In the genomic region with DNA sequence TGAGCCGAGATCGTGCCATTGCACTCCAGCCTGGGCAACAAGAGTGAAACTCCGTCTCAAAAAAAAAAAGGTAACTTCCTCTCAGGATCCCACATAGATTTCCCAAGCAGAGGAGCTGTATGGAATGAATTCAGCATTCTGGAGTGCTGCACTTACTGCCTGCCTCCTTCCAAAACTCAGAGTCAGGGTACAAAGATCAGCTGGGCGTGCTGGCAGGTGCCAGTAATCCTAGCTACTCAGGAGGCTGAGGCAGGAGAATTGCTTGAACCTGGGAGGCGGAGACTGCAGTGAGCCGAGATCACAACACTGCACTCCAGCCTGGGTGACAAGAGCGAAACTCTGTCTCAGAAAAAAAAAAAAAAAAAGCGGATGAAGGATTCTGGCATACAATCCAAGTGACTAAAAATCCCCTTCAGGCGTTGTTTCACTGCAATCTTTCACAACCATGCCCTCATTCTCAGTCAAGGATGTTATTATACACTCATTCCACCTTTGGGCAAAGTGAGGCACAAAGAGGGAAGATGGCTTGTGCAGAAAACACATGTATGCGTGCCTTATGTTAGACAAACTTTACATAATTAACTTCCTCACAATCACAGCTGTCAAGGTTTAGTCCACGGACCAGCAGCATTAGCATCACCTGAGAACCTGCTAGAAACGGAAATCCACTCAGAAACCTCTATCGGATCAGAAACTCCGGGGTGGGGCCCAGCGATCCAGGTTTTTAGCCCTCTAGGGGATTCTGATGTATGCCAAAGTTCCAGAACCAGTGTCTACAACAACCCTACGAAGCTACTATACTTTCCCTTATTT, we compare ENCODE assay signal across 13 cellular contexts. TPM values are rescaled to one million over a fixed set of nuclear protein-coding genes. Genes with fewer than 3 reads are reported as not detected.
A peak's percentile ranks its signal among the peaks of the same experiment; 100 is the strongest.
DNase-seq lines count a peak whose midpoint lies in the region; ATAC-seq, FAIRE-seq and TF ChIP-seq lines count a peak whose summit lies in the region.
"Had no signal": no experiment of that assay in that cellular context is flagged by ENCODE, and none has a peak within 500 bp of the region (broad histone marks: within the 10 kb centered on the region; RNA-seq: fewer than 3 reads in every experiment).

No MANE protein-coding gene starts in this region.

- no peak overlapping the region for H2BK20ac ChIP-seq in IMR-90 (ENCODE audit: low read depth, low read length)

- H3K36me3 Mint-ChIP-seq in activated CD8-positive, alpha-beta T cell treated with anti-CD3 and anti-CD28 coated beads, Interleukin-2, amount 10 ng/mL, durations not matched to agents 7 days and 5 days (ENCODE audit: low read depth): peaks cover 24% of the 10 kb centered on the region

- H2AK9ac ChIP-seq in IMR-90 (replicated peaks; ENCODE audit: low read depth, low read length, poor library complexity): peak overlapping the region; percentile 66

- peak overlapping the region; percentile 8 for H3K4me3 Mint-ChIP-seq in activated CD8-positive, alpha-beta T cell treated with anti-CD3 and anti-CD28 coated beads, Interleukin-2, amount 10 ng/mL, durations not matched to agents 7 days and 5 days

- peak overlapping the region; percentile 14; the same call in 1 of the 2 replicates for H2AK5ac ChIP-seq in IMR-90 (ENCODE audit: low read depth, low read length)

- H3K9me3 Mint-ChIP-seq in activated CD8-positive, alpha-beta T cell treated with anti-CD3 and anti-CD28 coated beads, Interleukin-2, amount 10 ng/mL, durations not matched to agents 7 days and 5 days (ENCODE audit: insufficient read depth): no peaks in the 10 kb centered on the region

- H3K4me1 Mint-ChIP-seq in activated CD8-positive, alpha-beta T cell treated with anti-CD3 and anti-CD28 coated beads, Interleukin-2, amount 10 ng/mL, durations not matched to agents 7 days and 5 days (ENCODE audit: low read depth): peaks cover 36% of the 10 kb centered on the region

- H4K5ac ChIP-seq in IMR-90 (ENCODE audit: low read depth, low read length): no peak overlapping the region

- ATAC-seq in IMR-90 (ENCODE audit: low read depth) (no peak), GM19455 (IDR thresholded peaks at IDR 0.05; ENCODE audit: unreplicated experiment) (no peak)
- no peak for ATAC-seq in activated CD8-positive, alpha-beta T cell treated with anti-CD3 and anti-CD28 coated beads, Interleukin-2, amount 10 ng/mL, durations not matched to agents 7 days and 5 days

- no peak overlapping the region for H3K18ac ChIP-seq in IMR-90 (ENCODE audit: low read depth, low read length)

- H3K9me3 ChIP-seq in IMR-90 (ENCODE audit: control insufficient read depth, insufficient read depth, low read length) (no peaks in the 10 kb centered on the region), keratinocyte (ENCODE audit: control insufficient read depth, low read depth, low read length) (no peaks in the 10 kb centered on the region), small intestine (ENCODE audit: control insufficient read depth, low read depth) (no peaks in the 10 kb centered on the region)

- intact Hi-C loops in IMR-90 (cut with micrococcal nuclease) (loop anchor here (5.0 kb wide), 1 partner anchor 107 kb away; no protein-coding TSS in a partner anchor), posterior vena cava (cut with DNase I) (loop anchor here in 1 of 2 donors (5.0 kb wide), 1 partner anchor 43 kb away; no protein-coding TSS in a partner anchor)

- no peak overlapping the region for H3K14ac ChIP-seq in IMR-90 (replicated peaks; ENCODE audit: low read depth, low read length)

- no peak overlapping the region for H3K9ac ChIP-seq in IMR-90 (ENCODE audit: low read depth, low read length)
- H3K9ac ChIP-seq in keratinocyte (ENCODE audit: control insufficient read depth, extremely low read depth, insufficient read depth, low read length): peak overlapping the region; percentile 36

- H3K4ac ChIP-seq in IMR-90 (ENCODE audit: low read depth, low read length): no peak overlapping the region

- dilution Hi-C loops in IMR-90 (cut with HindIII; ENCODE audit: low sequenced_read_pairs, unreplicated experiment): no loop called here
- dilution Hi-C loops in keratinocyte (cut with MboI; ENCODE audit: extremely low pct_ligation_motif_present, low sequenced_read_pairs): no loop called here

- H3K4me3 ChIP-seq in IMR-90 (ENCODE audit: insufficient read depth, low read depth, low read length): no peak overlapping the region
- H3K4me3 ChIP-seq in keratinocyte (ENCODE audit: control insufficient read depth in 2 of 3, extremely low read depth in 1 of 3, insufficient read depth in 2 of 3, low read depth in 1 of 3, low read length in 3 of 3): peak overlapping the region in 1 of 3 experiments; percentile 7
- H3K4me3 ChIP-seq in small intestine (ENCODE audit: low read depth in 1 of 2, low read length in 2 of 2): no peak overlapping the region

- no peak overlapping the region for H2BK5ac ChIP-seq in IMR-90 (ENCODE audit: low read depth, low read length, poor library complexity, severe bottlenecking)

- no peak for TF ChIP-seq POLR2A in IMR-90 (IDR thresholded peaks at IDR 0.05; ENCODE audit: low read depth, low read length)

- H3K27ac ChIP-seq in IMR-90 (ENCODE audit: insufficient read depth, low read length): no peak overlapping the region
- H3K27ac ChIP-seq in keratinocyte (ENCODE audit: control insufficient read depth, insufficient read depth, low read length): peak overlapping the region; percentile 92
- H3K27ac ChIP-seq in small intestine (ENCODE audit: low read depth in 1 of 2, low read length in 1 of 2): peak overlapping the region; percentile 47 to 69

- H4K20me1 ChIP-seq in IMR-90 (ENCODE audit: insufficient read depth, low read length) (peaks cover 18% of the 10 kb centered on the region), keratinocyte (ENCODE audit: control insufficient read depth, extremely low read depth, insufficient read depth, low read length) (peaks cover under 1% of the 10 kb centered on the region)

- no peaks in the 10 kb centered on the region for H3K27me3 Mint-ChIP-seq in activated CD8-positive, alpha-beta T cell treated with anti-CD3 and anti-CD28 coated beads, Interleukin-2, amount 10 ng/mL, durations not matched to agents 7 days and 5 days (ENCODE audit: low read depth)

- POLR2A ChIA-PET in IMR-90 (lab: Charles Lee; ENCODE audit: unreplicated experiment): interaction anchor here (0.7 kb wide), 1 partner anchor 10 kb away, joined by 3 read pairs; no protein-coding TSS in a partner anchor
- POLR2A ChIA-PET in activated CD8-positive, alpha-beta T cell treated with anti-CD3 and anti-CD28 coated beads, Interleukin-2, amount 10 ng/mL, durations not matched to agents 7 days and 5 days (lab: Charles Lee): interaction anchor here (1.1 kb wide), 1 partner anchor 27 kb away, joined by 3 read pairs; a partner anchor contains a TSS

- H3K27ac Mint-ChIP-seq in activated CD8-positive, alpha-beta T cell treated with anti-CD3 and anti-CD28 coated beads, Interleukin-2, amount 10 ng/mL, durations not matched to agents 7 days and 5 days: peak overlapping the region; percentile 45

- TF ChIP-seq RAD21 in IMR-90 (IDR thresholded peaks at IDR 0.05; ENCODE audit: low read length): no peak

- 70% methylated on average over 5 of the region's 16 CpGs; no CpG with 5 or more reads in 1 of the 2 experiments for WGBS in IMR-90 (ENCODE audit: extremely low coverage in 2 of 2, insufficient read length in 1 of 2), 2 experiments
- WGBS in small intestine, 3 donors: 21 to 62% (median 38%) methylated on average over 16 of the region's 16 CpGs

- in situ Hi-C loops in IMR-90 (cut with MboI; ENCODE audit: low sequenced_read_pairs): loop anchor here (5.0 kb wide), 1 partner anchor 38 kb away; no protein-coding TSS in a partner anchor

- H3K56ac ChIP-seq in IMR-90 (ENCODE audit: extremely low read depth, insufficient read depth, low read length): no peak overlapping the region

- H3K79me2 ChIP-seq in keratinocyte (ENCODE audit: control insufficient read depth, insufficient read depth, low read length): peaks cover 11% of the 10 kb centered on the region

- CTCF ChIA-PET in IMR-90 (lab: Yijun Ruan, JAX): interaction anchor here (1.3 to 1.5 kb wide), 2 partner anchors 42 to 48 kb away, joined by 4 to 5 read pairs; no protein-coding TSS in a partner anchor
- CTCF ChIA-PET in activated CD8-positive, alpha-beta T cell treated with anti-CD3 and anti-CD28 coated beads, Interleukin-2, amount 10 ng/mL, durations not matched to agents 7 days and 5 days (lab: Charles Lee): interaction anchor here (1.3 to 15.0 kb wide), 4 partner anchors 25 to 77 kb away, joined by 5 to 241 read pairs (median 95); a partner anchor contains a TSS

- no peak for TF ChIP-seq CTCF in IMR-90 (conservative IDR thresholded peaks at IDR 0.05; ENCODE audit: low read depth, low read length)
- no peak for TF ChIP-seq CTCF in keratinocyte (optimal IDR thresholded peaks at IDR 0.05 in 1 of 3, IDR thresholded peaks at IDR 0.05 in 1 of 3, conservative IDR thresholded peaks at IDR 0.05 in 1 of 3; ENCODE audit: extremely low read depth in 1 of 3, insufficient read depth in 2 of 3, low read length in 3 of 3)

- H3K23ac ChIP-seq in IMR-90 (ENCODE audit: low read depth, low read length): no peak overlapping the region

- no peak overlapping the region for H2BK120ac ChIP-seq in IMR-90 (ENCODE audit: low read depth, low read length)

- no peak overlapping the region for H2AFZ ChIP-seq in IMR-90 (replicated peaks; ENCODE audit: low read length, poor library complexity)
- peak overlapping the region; percentile 93 for H2AFZ ChIP-seq in keratinocyte (ENCODE audit: control insufficient read depth, low read length)

- H4K91ac ChIP-seq in IMR-90 (ENCODE audit: insufficient read depth, low read depth, low read length): no peak overlapping the region

- DNase-seq in IMR-90 (no peak), keratinocyte (ENCODE audit: low read depth, low spot score) (no peak), small intestine (peak; percentile 93), cerebellum (ENCODE audit: low spot score) (no peak), posterior vena cava (ENCODE audit: low spot score) (no peak)
- DNase-seq in activated CD8-positive, alpha-beta T cell treated with anti-CD3 and anti-CD28 coated beads, Interleukin-2, amount 10 ng/mL, durations not matched to agents 7 days and 5 days: no peak
- DNase-seq: activated CD4-positive, alpha-beta T cell treated with anti-CD3 and anti-CD28 coated beads for 4 hours; activated gamma-delta T cell treated with Interleukin-2 at 50 U/mL for 16 hours; caudate nucleus; GM23248; NCI-H2171; T-helper 1 cell had no signal

- H3K9me1 ChIP-seq in IMR-90 (ENCODE audit: insufficient read depth, low read length) (0 out of 2 replicates have a peak, but pooled peaks cover 3% of the 10 kb centered on the region), keratinocyte (ENCODE audit: control insufficient read depth, extremely low read depth, insufficient read depth, low read length) (no peaks in the 10 kb centered on the region)

- H3K4me1 ChIP-seq in IMR-90 (ENCODE audit: control insufficient read depth, insufficient read depth, low read length): peaks cover 8% of the 10 kb centered on the region
- H3K4me1 ChIP-seq in keratinocyte (ENCODE audit: control insufficient read depth, extremely low read depth, insufficient read depth, low read length): peaks cover 35% of the 10 kb centered on the region
- H3K4me1 ChIP-seq in small intestine (ENCODE audit: control insufficient read depth in 2 of 2, insufficient read depth in 1 of 2, low read depth in 1 of 2, low read length in 1 of 2): peaks cover 7 to 10% of the 10 kb centered on the region in 2 donors

- peak overlapping the region in 1 of 2 experiments; percentile 97; a peak in 2 of 4 replicates for H4K8ac ChIP-seq in IMR-90 (ENCODE audit: low read depth in 2 of 2, low read length in 2 of 2)

- H3K4me2 ChIP-seq in IMR-90 (ENCODE audit: low read depth, low read length): no peak overlapping the region
- H3K4me2 ChIP-seq in keratinocyte (ENCODE audit: control insufficient read depth, extremely low read depth, insufficient read depth, low read depth, low read length): peak overlapping the region; percentile 100

- no peaks in the 10 kb centered on the region for H3K27me3 ChIP-seq in IMR-90 (ENCODE audit: control insufficient read depth, insufficient read depth, low read length)
- no peaks in the 10 kb centered on the region for H3K27me3 ChIP-seq in keratinocyte (ENCODE audit: control insufficient read depth, extremely low read depth, insufficient read depth, low read length)
- H3K27me3 ChIP-seq in small intestine (ENCODE audit: control insufficient read depth in 2 of 2, insufficient read depth in 2 of 2, low read length in 2 of 2): no peaks in the 10 kb centered on the region

- H3K79me1 ChIP-seq in IMR-90 (ENCODE audit: low read depth in 1 of 2, low read length in 2 of 2): peaks cover 20 to 39% of the 10 kb centered on the region in 2 experiments

- FAIRE-seq in keratinocyte (lab: Jason Lieb, UNC): peak; percentile 84
- no peak for FAIRE-seq in small intestine (lab: Jason Lieb, UNC)

- no peak overlapping the region for H2BK15ac ChIP-seq in IMR-90 (ENCODE audit: low read depth, low read length)

- H3K36me3 ChIP-seq in IMR-90 (ENCODE audit: control insufficient read depth, insufficient read depth, low read length) (peaks cover 13% of the 10 kb centered on the region), keratinocyte (ENCODE audit: control insufficient read depth in 2 of 2, extremely low read depth in 1 of 2, insufficient read depth in 2 of 2, low read length in 2 of 2) (peaks cover 0 to 7% of the 10 kb centered on the region in 2 experiments), small intestine (ENCODE audit: control insufficient read depth in 2 of 2, insufficient read depth in 2 of 2, low read length in 2 of 2) (peaks cover 0 to 3% of the 10 kb centered on the region in 2 donors)

- BruUV-seq in IMR-90 (replicated peaks; lab: Mats Ljungman, UMichigan): no TSS peak

RNA-seq across cellular contexts. Expression of a gene that starts 1.1 kb away (rescaled TPM):
- total RNA-seq in IMR-90 (2012; rRNA removed) (16.0 and 29.7 TPM in 2 replicates), cerebellum (11.3 TPM), posterior vena cava (10 to 100 TPM; 12.0 to 13.8 TPM)
- polyA plus RNA-seq in IMR-90 (2012; rRNA removed) (25.6 and 25.7 TPM in 2 replicates), keratinocyte (22.1 to 23.8 TPM (median 22.1 TPM) in 3 replicates), small intestine (10 to 100 TPM; 22.6 to 28.9 (median 24.0) TPM)
- polyA plus RNA-seq in IMR-90 (2012; cell fraction: cytosol; rRNA removed): 23.2 and 28.5 TPM in 2 replicates
- 44.8 and 73.3 TPM in 2 replicates for polyA plus RNA-seq in IMR-90 (2012; cell fraction: nucleus; rRNA removed; ENCODE audit: low replicate concordance)
- 10 to 100 TPM; 42.6 to 45.3 TPM for total RNA-seq in activated CD8-positive, alpha-beta T cell treated with anti-CD3 and anti-CD28 coated beads, Interleukin-2, amount 10 ng/mL, durations not matched to agents 7 days and 5 days
- 6.3 TPM for polyA plus RNA-seq in keratinocyte (2011; ENCODE audit: low read depth)
- polyA plus RNA-seq in keratinocyte (2011; cell fraction: cytosol; rRNA removed): 10.5 and 18.7 TPM in 2 replicates
- 29.4 and 31.4 TPM in 2 replicates for polyA plus RNA-seq in keratinocyte (2011; cell fraction: nucleus; rRNA removed)
- 15.8 and 26.6 TPM in 2 replicates for polyA plus RNA-seq in keratinocyte (2012; ENCODE audit: low replicate concordance)
- 7.2 to 17.4 TPM (median 8.1 TPM) in 3 replicates for polyA minus RNA-seq in keratinocyte
- 16.7 TPM for polyA minus RNA-seq in keratinocyte (2011; cell fraction: cytosol; rRNA and poly(A)+ RNA removed)
- 4.9 and 7.0 TPM in 2 replicates for polyA minus RNA-seq in keratinocyte (2011; cell fraction: nucleus; rRNA and poly(A)+ RNA removed)

RNA-seq across cellular contexts. Expression of a gene that starts 9.6 kb away (rescaled TPM):
- 9,081 and 15,383 TPM in 2 replicates for total RNA-seq in IMR-90 (2012; rRNA removed)
- 11,896 and 18,749 TPM in 2 replicates for polyA plus RNA-seq in IMR-90 (2012; rRNA removed)
- polyA plus RNA-seq in IMR-90 (2012; cell fraction: cytosol; rRNA removed): 53,551 and 65,152 TPM in 2 replicates
- polyA plus RNA-seq in IMR-90 (2012; cell fraction: nucleus; rRNA removed; ENCODE audit: low replicate concordance): 5,542 and 13,774 TPM in 2 replicates
- total RNA-seq in activated CD8-positive, alpha-beta T cell treated with anti-CD3 and anti-CD28 coated beads, Interleukin-2, amount 10 ng/mL, durations not matched to agents 7 days and 5 days: 1,000 to 10,000 TPM; 1,444 to 1,502 TPM
- polyA plus RNA-seq in keratinocyte: 1,629 to 5,918 TPM (median 2,086 TPM) in 3 replicates
- 32.5 TPM for polyA plus RNA-seq in keratinocyte (2011; ENCODE audit: low read depth)
- polyA plus RNA-seq in keratinocyte (2011; cell fraction: cytosol; rRNA removed): 1,190 and 2,669 TPM in 2 replicates
- polyA plus RNA-seq in keratinocyte (2011; cell fraction: nucleus; rRNA removed): 846 and 991 TPM in 2 replicates
- 158 and 3,159 TPM in 2 replicates for polyA plus RNA-seq in keratinocyte (2012; ENCODE audit: low replicate concordance)
- 1,852 to 4,357 TPM (median 3,828 TPM) in 3 replicates for polyA minus RNA-seq in keratinocyte
- 1,483 TPM for polyA minus RNA-seq in keratinocyte (2011; cell fraction: cytosol; rRNA and poly(A)+ RNA removed)
- polyA minus RNA-seq in keratinocyte (2011; cell fraction: nucleus; rRNA and poly(A)+ RNA removed): 326 and 338 TPM in 2 replicates
- polyA plus RNA-seq in small intestine: 100 to 1,000 TPM in 2 of 3 donors, 10 to 100 TPM in 1; 36.9 to 396 (median 232) TPM
- 152 TPM for total RNA-seq in cerebellum
- total RNA-seq in posterior vena cava: 1,000 to 10,000 TPM; 1,140 to 1,213 TPM

RNA-seq across cellular contexts. Expression of a gene that starts 11.8 kb away (rescaled TPM):
- total RNA-seq in IMR-90 (2012; rRNA removed) (46.4 and 47.5 TPM in 2 replicates), cerebellum (28.5 TPM), posterior vena cava (10 to 100 TPM; 93.8 to 95.8 TPM)
- polyA plus RNA-seq in IMR-90 (2012; rRNA removed) (65.5 and 69.8 TPM in 2 replicates), keratinocyte (13.9 to 24.8 TPM (median 22.2 TPM) in 3 replicates), small intestine (10 to 100 TPM; 20.4 to 46.8 (median 27.6) TPM)
- 66.8 and 79.6 TPM in 2 replicates for polyA plus RNA-seq in IMR-90 (2012; cell fraction: cytosol; rRNA removed)
- 42.7 and 68.1 TPM in 2 replicates for polyA plus RNA-seq in IMR-90 (2012; cell fraction: nucleus; rRNA removed; ENCODE audit: low replicate concordance)
- total RNA-seq in activated CD8-positive, alpha-beta T cell treated with anti-CD3 and anti-CD28 coated beads, Interleukin-2, amount 10 ng/mL, durations not matched to agents 7 days and 5 days: 10 to 100 TPM; 45.2 to 45.8 TPM
- 13.4 TPM for polyA plus RNA-seq in keratinocyte (2011; ENCODE audit: low read depth)
- polyA plus RNA-seq in keratinocyte (2011; cell fraction: cytosol; rRNA removed): 26.8 and 39.1 TPM in 2 replicates
- 30.6 and 44.1 TPM in 2 replicates for polyA plus RNA-seq in keratinocyte (2011; cell fraction: nucleus; rRNA removed)
- 15.5 and 38.7 TPM in 2 replicates for polyA plus RNA-seq in keratinocyte (2012; ENCODE audit: low replicate concordance)
- 50.2 to 63.3 TPM (median 53.9 TPM) in 3 replicates for polyA minus RNA-seq in keratinocyte
- polyA minus RNA-seq in keratinocyte (2011; cell fraction: cytosol; rRNA and poly(A)+ RNA removed): 34.1 TPM
- 32.4 and 33.1 TPM in 2 replicates for polyA minus RNA-seq in keratinocyte (2011; cell fraction: nucleus; rRNA and poly(A)+ RNA removed)

RNA-seq across cellular contexts. Expression of a gene that starts 26.5 kb away (rescaled TPM):
- total RNA-seq in IMR-90 (2012; rRNA removed) (5.4 and 5.6 TPM in 2 replicates), cerebellum (34.0 TPM), posterior vena cava (1 to 10 TPM; 5.0 to 5.4 TPM)
- polyA plus RNA-seq in IMR-90 (2012; rRNA removed) (24.1 and 26.5 TPM in 2 replicates), keratinocyte (4.6 to 6.3 TPM (median 5.2 TPM) in 3 replicates), small intestine (10 to 100 TPM; 27.7 to 98.6 (median 87.0) TPM)
- 17.9 and 18.9 TPM in 2 replicates for polyA plus RNA-seq in IMR-90 (2012; cell fraction: cytosol; rRNA removed)
- polyA plus RNA-seq in IMR-90 (2012; cell fraction: nucleus; rRNA removed; ENCODE audit: low replicate concordance): 4.8 and 10.9 TPM in 2 replicates
- 10 to 100 TPM; 31.5 to 33.5 TPM for total RNA-seq in activated CD8-positive, alpha-beta T cell treated with anti-CD3 and anti-CD28 coated beads, Interleukin-2, amount 10 ng/mL, durations not matched to agents 7 days and 5 days
- 0.64 TPM for polyA plus RNA-seq in keratinocyte (2011; ENCODE audit: low read depth)
- polyA plus RNA-seq in keratinocyte (2011; cell fraction: cytosol; rRNA removed): 4.0 and 5.5 TPM in 2 replicates
- 1.2 and 2.5 TPM in 2 replicates for polyA plus RNA-seq in keratinocyte (2011; cell fraction: nucleus; rRNA removed)
- polyA plus RNA-seq in keratinocyte (2012; ENCODE audit: low replicate concordance): 2.8 and 3.1 TPM in 2 replicates
- polyA minus RNA-seq in keratinocyte: 0.33 to 1.9 TPM (median 1.4 TPM) in 3 replicates
- polyA minus RNA-seq in keratinocyte (2011; cell fraction: cytosol; rRNA and poly(A)+ RNA removed): 6.7 TPM
- polyA minus RNA-seq in keratinocyte (2011; cell fraction: nucleus; rRNA and poly(A)+ RNA removed): 0.95 and 1.4 TPM in 2 replicates

RNA-seq across cellular contexts. Expression of a gene that starts 45.5 kb away (rescaled TPM):
- total RNA-seq in IMR-90 (2012; rRNA removed) (8.8 and 10.8 TPM in 2 replicates), cerebellum (1.4 TPM), posterior vena cava (1 to 10 TPM; 7.2 to 7.4 TPM)
- polyA plus RNA-seq in IMR-90 (2012; rRNA removed) (30.0 and 33.3 TPM in 2 replicates), keratinocyte (27.2 to 49.8 TPM (median 32.6 TPM) in 3 replicates), small intestine (10 to 100 TPM; 20.8 to 29.1 (median 27.9) TPM)
- polyA plus RNA-seq in IMR-90 (2012; cell fraction: cytosol; rRNA removed): 11.6 and 27.3 TPM in 2 replicates
- polyA plus RNA-seq in IMR-90 (2012; cell fraction: nucleus; rRNA removed; ENCODE audit: low replicate concordance): 67.7 and 113 TPM in 2 replicates
- 100 to 1,000 TPM; 216 to 218 TPM for total RNA-seq in activated CD8-positive, alpha-beta T cell treated with anti-CD3 and anti-CD28 coated beads, Interleukin-2, amount 10 ng/mL, durations not matched to agents 7 days and 5 days
- polyA plus RNA-seq in keratinocyte (2011; ENCODE audit: low read depth): 39.1 TPM
- polyA plus RNA-seq in keratinocyte (2011; cell fraction: cytosol; rRNA removed): 40.0 and 72.9 TPM in 2 replicates
- polyA plus RNA-seq in keratinocyte (2011; cell fraction: nucleus; rRNA removed): 68.3 and 76.6 TPM in 2 replicates
- 62.7 and 79.7 TPM in 2 replicates for polyA plus RNA-seq in keratinocyte (2012; ENCODE audit: low replicate concordance)
- 32.3 to 136 TPM (median 54.1 TPM) in 3 replicates for polyA minus RNA-seq in keratinocyte
- 59.5 TPM for polyA minus RNA-seq in keratinocyte (2011; cell fraction: cytosol; rRNA and poly(A)+ RNA removed)
- 27.0 and 32.3 TPM in 2 replicates for polyA minus RNA-seq in keratinocyte (2011; cell fraction: nucleus; rRNA and poly(A)+ RNA removed)
